ENCODE assay signal across 11 cellular contexts in genomic region chr5:158409507-158409906, GRCh38.
DNase-seq lines count a peak whose midpoint lies in the region; ATAC-seq lines count a peak whose summit lies in the region.
"Had no signal": no experiment of that assay in that cellular context is flagged by ENCODE, and none has a peak within 500 bp of the region (broad histone marks: within the 10 kb centered on the region; RNA-seq: fewer than 3 reads in every experiment).

No MANE protein-coding gene starts in this region.

- H3K36me3 ChIP-seq in GM23248 (ENCODE audit: low read depth) = no peaks in the 10 kb centered on the region
- H3K36me3 ChIP-seq: adrenal gland, suprapubic skin had no signal

- H3K9me2 ChIP-seq in GM23248 (ENCODE audit: insufficient read depth) = no peaks in the 10 kb centered on the region

- no peak overlapping the region for H3K27ac Mint-ChIP-seq in memory B cell
- H3K27ac Mint-ChIP-seq: CD4-positive, alpha-beta T cell had no signal

- DNase-seq in memory B cell (ENCODE audit: low spot score in 2 of 2) (no peak), GM23248 (no peak), NCI-H187 treated with DMSO at 0.1 percent for 48 hours (lab: John Stamatoyannopoulos, UW) (no peak), A172 (ENCODE audit: low spot score) (no peak)
- DNase-seq: adrenal gland; CD4-positive, alpha-beta T cell had no signal

- no peak overlapping the region for H3K9ac ChIP-seq in GM23248

- in situ Hi-C loops in GM23248 (cut with MboI) = no loop called here

- no peaks in the 10 kb centered on the region for H4K20me1 ChIP-seq in GM23248 (ENCODE audit: insufficient read depth)

- H3K27me3 Mint-ChIP-seq in memory B cell = no peaks in the 10 kb centered on the region
- H3K27me3 Mint-ChIP-seq: CD4-positive, alpha-beta T cell had no signal

- peaks cover 2% of the 10 kb centered on the region for H3K9me3 Mint-ChIP-seq in memory B cell

- H3K4me1 ChIP-seq in GM23248 (ENCODE audit: insufficient read depth) = peaks cover 21% of the 10 kb centered on the region
- H3K4me1 ChIP-seq: suprapubic skin had no signal

- no peak overlapping the region for H3K4me3 Mint-ChIP-seq in memory B cell
- H3K4me3 Mint-ChIP-seq: CD4-positive, alpha-beta T cell had no signal

- H3K27ac ChIP-seq in GM23248 = no peak overlapping the region
- H3K27ac ChIP-seq: adrenal gland, suprapubic skin had no signal

- H3K79me2 ChIP-seq in GM23248 (ENCODE audit: insufficient read depth) = no peaks in the 10 kb centered on the region

- no peak overlapping the region for H2AFZ ChIP-seq in GM23248

- no peak overlapping the region for H3K4me2 ChIP-seq in GM23248 (ENCODE audit: unreplicated experiment)
- H3K4me2 ChIP-seq: smooth muscle cell had no signal

- no peaks in the 10 kb centered on the region for H3K9me3 ChIP-seq in GM23248 (ENCODE audit: low read depth)
- H3K9me3 ChIP-seq: adrenal gland, suprapubic skin had no signal

- H3K36me3 Mint-ChIP-seq in memory B cell = no peaks in the 10 kb centered on the region

- H3K27me3 ChIP-seq in GM23248 (replicated peaks; ENCODE audit: insufficient read depth) = no peaks in the 10 kb centered on the region
- H3K27me3 ChIP-seq: adrenal gland, suprapubic skin had no signal

- ATAC-seq in GM18861 (IDR thresholded peaks at IDR 0.05; ENCODE audit: unreplicated experiment) (peak; percentile 51), GM21576 (IDR thresholded peaks at IDR 0.05; ENCODE audit: unreplicated experiment) (peak; percentile 59), HG03108 (IDR thresholded peaks at IDR 0.05; ENCODE audit: unreplicated experiment) (peak; percentile 59), memory B cell (ENCODE audit: low read depth) (peak; percentile 71)

- H3F3A ChIP-seq in GM23248 (ENCODE audit: insufficient read depth) = peaks cover 21% of the 10 kb centered on the region

- no peak overlapping the region for H3K4me3 ChIP-seq in GM23248
- H3K4me3 ChIP-seq: adrenal gland, smooth muscle cell, suprapubic skin had no signal

- peaks cover 5% of the 10 kb centered on the region for H3K4me1 Mint-ChIP-seq in memory B cell
